Comparison of ENCODE assay signal across 8 cellular contexts in the genomic region with DNA sequence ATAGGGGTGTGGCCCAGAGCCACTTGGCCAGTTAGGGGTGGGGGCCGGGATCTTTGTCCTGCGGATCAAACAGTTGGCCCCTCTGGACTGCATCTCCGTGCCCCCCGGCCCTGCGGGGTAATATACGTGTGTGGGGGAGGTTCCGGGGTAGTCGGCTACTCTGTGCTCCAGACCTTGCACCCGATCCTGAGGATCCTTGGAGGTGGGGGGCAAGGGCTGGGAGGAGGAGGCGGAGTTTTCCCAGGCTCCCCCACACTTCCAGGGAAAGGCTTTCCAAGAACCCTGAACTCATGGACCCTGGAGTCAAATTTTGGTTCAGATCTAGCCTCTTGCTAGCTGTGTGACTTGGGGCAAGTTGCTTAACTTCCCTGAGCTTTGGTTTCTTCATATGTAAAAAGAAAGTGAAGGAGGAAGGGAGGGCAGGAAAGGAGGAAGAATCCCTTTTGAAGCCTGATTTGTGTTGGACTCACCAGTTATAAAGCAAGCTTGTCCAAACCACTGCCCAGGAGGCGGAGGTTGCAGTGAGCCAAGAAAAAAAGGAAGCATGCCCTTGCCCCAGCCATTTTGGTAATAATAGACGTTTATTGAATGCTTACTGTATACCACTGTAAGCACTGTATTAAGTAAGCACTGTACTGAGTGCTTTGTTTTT. TPM values are rescaled to one million over a fixed set of nuclear protein-coding genes. Genes with fewer than 3 reads are reported as not detected.
A peak's percentile ranks its signal among the peaks of the same experiment; 100 is the strongest.
DNase-seq lines count a peak whose midpoint lies in the region; ATAC-seq and TF ChIP-seq lines count a peak whose summit lies in the region.

No MANE protein-coding gene starts in this region.

- intact Hi-C loops in activated B cell treated with CpG ODN at 0.5 μM for 24 hours (cut with micrococcal nuclease), result loop anchor here (1.0 kb wide), 6 partner anchors 20 to 366 kb away; partner anchors contain the start of genes FBXO2, FBXO44 and MFN2
- intact Hi-C loops in Right ventricle myocardium superior (cut with DNase I), result no loop called here

- DNase-seq in ACHN, result peak; percentile 19
- no peak for DNase-seq in activated B cell treated with CpG ODN at 0.5 μM for 24 hours
- peak; percentile 35 for DNase-seq in Right ventricle myocardium superior
- DNase-seq in renal cortical epithelial cell (ENCODE audit: low read depth), result peak; percentile 7
- no peak for DNase-seq in SHP77 treated with DMSO at 0.1 percent for 48 hours (lab: John Stamatoyannopoulos, UW)

- H3K36me3 Mint-ChIP-seq in activated B cell treated with CpG ODN at 0.5 μM for 24 hours (ENCODE audit: low read depth), result peaks cover 27% of the 10 kb centered on the region

- in situ Hi-C loops in ACHN (cut with HindIII; ENCODE audit: low pct_ligation_motif_present, low pct_unique_long_range_greater_than_20kb, low sequenced_read_pairs), result no loop called here

- no peak for TF ChIP-seq CTCF in activated B cell treated with CpG ODN at 0.5 μM for 24 hours (IDR thresholded peaks at IDR 0.05)

- H3K27me3 Mint-ChIP-seq in activated B cell treated with CpG ODN at 0.5 μM for 24 hours, result no peaks in the 10 kb centered on the region

- H3K9me3 Mint-ChIP-seq in activated B cell treated with CpG ODN at 0.5 μM for 24 hours, result no peaks in the 10 kb centered on the region

- peak overlapping the region; percentile 88 for H3K4me3 Mint-ChIP-seq in activated B cell treated with CpG ODN at 0.5 μM for 24 hours

- ATAC-seq in HG03159 (IDR thresholded peaks at IDR 0.05; ENCODE audit: unreplicated experiment) (peak; percentile 4), activated B cell treated with CpG ODN at 0.5 μM for 24 hours (ENCODE audit: low read depth) (no peak), Right ventricle myocardium superior (ENCODE audit: poor library complexity) (peak; percentile 2), GM21447 (IDR thresholded peaks at IDR 0.05; ENCODE audit: unreplicated experiment) (no peak), GM19328 (IDR thresholded peaks at IDR 0.05; ENCODE audit: unreplicated experiment) (no peak)

- peak overlapping the region; percentile 37 for H3K27ac Mint-ChIP-seq in activated B cell treated with CpG ODN at 0.5 μM for 24 hours

- peaks cover 14% of the 10 kb centered on the region for H3K4me1 Mint-ChIP-seq in activated B cell treated with CpG ODN at 0.5 μM for 24 hours

- CTCF ChIA-PET in activated B cell treated with CpG ODN at 0.5 μM for 24 hours (lab: Charles Lee), result interaction anchor here (0.9 to 3.2 kb wide), 3 partner anchors 32 to 105 kb away, joined by 3 to 16 read pairs (median 5); no protein-coding TSS in a partner anchor

- POLR2A ChIA-PET in activated B cell treated with CpG ODN at 0.5 μM for 24 hours (lab: Charles Lee), result interaction anchor here (0.6 to 3.7 kb wide), 15 partner anchors 10 to 758 kb away, joined by 3 to 87 read pairs (median 14); partner anchors contain the start of genes CLCN6, KIAA2013, MFN2 and MTOR

RNA-seq across cellular contexts. Expression of gene MIIP, which starts 0.7 kb away (rescaled TPM):
- total RNA-seq in activated B cell treated with CpG ODN at 0.5 μM for 24 hours (72.1 and 74.2 TPM in 2 replicates), Right ventricle myocardium superior (14.6 TPM), renal cortical epithelial cell (17.0 and 53.1 TPM in 2 replicates)

RNA-seq across cellular contexts. Expression of gene MFN2, which starts 39.7 kb away (rescaled TPM):
- 46.5 and 54.1 TPM in 2 replicates for total RNA-seq in activated B cell treated with CpG ODN at 0.5 μM for 24 hours
- 648 TPM for total RNA-seq in Right ventricle myocardium superior
- total RNA-seq in renal cortical epithelial cell, result 56.6 and 80.5 TPM in 2 replicates

RNA-seq across cellular contexts. Expression of gene TNFRSF8, which starts 43.1 kb away (rescaled TPM):
- total RNA-seq in activated B cell treated with CpG ODN at 0.5 μM for 24 hours, result 2.2 and 2.7 TPM in 2 replicates
- 0.59 TPM for total RNA-seq in Right ventricle myocardium superior
- not detected in 2 replicates for total RNA-seq in renal cortical epithelial cell

Comparison
In these comparisons a context has a peak if more than half of its experiments do, and no peak if none do; other contexts are left out.
1. DNase-seq: peak in ACHN (single experiment), Right ventricle myocardium superior (single experiment) and renal cortical epithelial cell (single experiment); none in activated B cell treated with CpG ODN at 0.5 μM for 24 hours (single experiment) and SHP77 treated with DMSO at 0.1 percent for 48 hours (single experiment).
2. ATAC-seq: peak in HG03159 (single experiment) and Right ventricle myocardium superior (single experiment); none in activated B cell treated with CpG ODN at 0.5 μM for 24 hours (single experiment), GM21447 (single experiment) and GM19328 (single experiment).